In genomic region chr21:44910229-44911065, GRCh38 we compare ENCODE assay signal across 12 cellular contexts. TPM values are rescaled to one million over a fixed set of nuclear protein-coding genes. Genes with fewer than 3 reads are reported as not detected.
DNase-seq lines count a peak whose midpoint lies in the region; ATAC-seq, FAIRE-seq and TF ChIP-seq lines count a peak whose summit lies in the region.
"Had no signal": no experiment of that assay in that cellular context is flagged by ENCODE, and none has a peak within 500 bp of the region (broad histone marks: within the 10 kb centered on the region; RNA-seq: fewer than 3 reads in every experiment).

No MANE protein-coding gene starts in this region.

- H3K27ac Mint-ChIP-seq in activated naive CD4-positive, alpha-beta T cell treated with anti-CD3 and anti-CD28 coated beads, Interleukin-2, amount 10 ng/mL, durations not matched to agents 7 days and 5 days: peak overlapping the region; percentile 75
- H3K27ac Mint-ChIP-seq in effector memory CD8-positive, alpha-beta T cell: peak overlapping the region; percentile 71 to 93
- peak overlapping the region in 1 of 2 donors; percentile 86 for H3K27ac Mint-ChIP-seq in stimulated activated naive CD8-positive, alpha-beta T cell treated with anti-CD3 and anti-CD28 coated beads, Interleukin-15, amount 100 ng/mL, for 72 hours

- no peak overlapping the region for H3K4me3 ChIP-seq in small intestine (ENCODE audit: low read depth in 1 of 2, low read length in 2 of 2)
- H3K4me3 ChIP-seq: body of pancreas had no signal

- in situ Hi-C loops in GM13976 (cut with MboI; ENCODE audit: low sequenced_read_pairs, unreplicated experiment): no loop called here

- H3K27ac ChIP-seq in small intestine (ENCODE audit: low read depth in 1 of 2, low read length in 1 of 2): no peak overlapping the region

- no peaks in the 10 kb centered on the region for H3K9me3 Mint-ChIP-seq in activated naive CD4-positive, alpha-beta T cell treated with anti-CD3 and anti-CD28 coated beads, Interleukin-2, amount 10 ng/mL, durations not matched to agents 7 days and 5 days
- H3K9me3 Mint-ChIP-seq in effector memory CD8-positive, alpha-beta T cell: no peaks in the 10 kb centered on the region
- no peaks in the 10 kb centered on the region for H3K9me3 Mint-ChIP-seq in stimulated activated naive CD8-positive, alpha-beta T cell treated with anti-CD3 and anti-CD28 coated beads, Interleukin-15, amount 100 ng/mL, for 72 hours

- no peak for DNase-seq in activated naive CD4-positive, alpha-beta T cell treated with anti-CD3 and anti-CD28 coated beads, Interleukin-2, amount 10 ng/mL, durations not matched to agents 7 days and 5 days
- no peak for DNase-seq in activated naive CD4-positive, alpha-beta T cell (lab: John Stamatoyannopoulos, UW)
- DNase-seq in RPMI8226: peak; percentile 96
- DNase-seq in effector memory CD8-positive, alpha-beta T cell: no peak
- no peak for DNase-seq in stimulated activated naive CD8-positive, alpha-beta T cell treated with anti-CD3 and anti-CD28 coated beads, Interleukin-15, amount 100 ng/mL, for 72 hours
- DNase-seq in SKM-1 (lab: John Stamatoyannopoulos, UW; ENCODE audit: unreplicated experiment): no peak
- no peak for DNase-seq in small intestine
- no peak for DNase-seq in GM13976 (ENCODE audit: low spot score)
- DNase-seq: kidney glomerular epithelial cell; stimulated activated CD8-positive, alpha-beta memory T cell treated with anti-CD3 and anti-CD28 coated beads, Interleukin-4, amount 100 ng/mL, for 48 hours had no signal

- peak overlapping the region; percentile 74 for H3K4me3 Mint-ChIP-seq in activated naive CD4-positive, alpha-beta T cell treated with anti-CD3 and anti-CD28 coated beads, Interleukin-2, amount 10 ng/mL, durations not matched to agents 7 days and 5 days
- H3K4me3 Mint-ChIP-seq in effector memory CD8-positive, alpha-beta T cell: peak overlapping the region; percentile 77 to 86
- peak overlapping the region; percentile 82 to 90 for H3K4me3 Mint-ChIP-seq in stimulated activated naive CD8-positive, alpha-beta T cell treated with anti-CD3 and anti-CD28 coated beads, Interleukin-15, amount 100 ng/mL, for 72 hours

- 43 to 73% (median 56%) methylated on average over 25 to 27 of the region's 27 CpGs for WGBS in small intestine, 3 donors

- peaks cover 61% of the 10 kb centered on the region for H3K4me1 Mint-ChIP-seq in activated naive CD4-positive, alpha-beta T cell treated with anti-CD3 and anti-CD28 coated beads, Interleukin-2, amount 10 ng/mL, durations not matched to agents 7 days and 5 days
- peaks cover 48 to 56% of the 10 kb centered on the region in 2 donors for H3K4me1 Mint-ChIP-seq in effector memory CD8-positive, alpha-beta T cell (ENCODE audit: low read depth in 2 of 2)
- peaks cover 93% of the 10 kb centered on the region for H3K4me1 Mint-ChIP-seq in stimulated activated naive CD8-positive, alpha-beta T cell treated with anti-CD3 and anti-CD28 coated beads, Interleukin-15, amount 100 ng/mL, for 72 hours

- no peak for TF ChIP-seq CTCF in GM13976 (IDR thresholded peaks at IDR 0.05; ENCODE audit: borderline replicate concordance, control extremely low read depth, extremely low read depth, insufficient read depth, missing control alignments)

- H3K27me3 ChIP-seq in small intestine (ENCODE audit: control insufficient read depth in 2 of 2, insufficient read depth in 2 of 2, low read length in 2 of 2): no peaks in the 10 kb centered on the region
- H3K27me3 ChIP-seq: body of pancreas had no signal

- H3K36me3 Mint-ChIP-seq in activated naive CD4-positive, alpha-beta T cell treated with anti-CD3 and anti-CD28 coated beads, Interleukin-2, amount 10 ng/mL, durations not matched to agents 7 days and 5 days: peaks cover 44% of the 10 kb centered on the region
- peaks cover 74% of the 10 kb centered on the region for H3K36me3 Mint-ChIP-seq in effector memory CD8-positive, alpha-beta T cell (ENCODE audit: insufficient read depth)

- no peaks in the 10 kb centered on the region for H3K9me3 ChIP-seq in small intestine (ENCODE audit: control insufficient read depth, low read depth)
- H3K9me3 ChIP-seq: body of pancreas had no signal

- CTCF ChIA-PET in activated naive CD4-positive, alpha-beta T cell treated with anti-CD3 and anti-CD28 coated beads, Interleukin-2, amount 10 ng/mL, durations not matched to agents 7 days and 5 days (lab: Charles Lee): interaction anchor here (0.7 to 3.2 kb wide), 7 partner anchors 9 to 110 kb away, joined by 3 to 16 read pairs (median 5); partner anchors contain the start of genes ITGB2 and UBE2G2

- FAIRE-seq in small intestine (lab: Jason Lieb, UNC): no peak

- peaks cover 4 to 5% of the 10 kb centered on the region in 2 donors for H3K4me1 ChIP-seq in small intestine (ENCODE audit: control insufficient read depth in 2 of 2, insufficient read depth in 1 of 2, low read depth in 1 of 2, low read length in 1 of 2)

- H3K27me3 Mint-ChIP-seq in activated naive CD4-positive, alpha-beta T cell treated with anti-CD3 and anti-CD28 coated beads, Interleukin-2, amount 10 ng/mL, durations not matched to agents 7 days and 5 days: no peaks in the 10 kb centered on the region
- no peaks in the 10 kb centered on the region for H3K27me3 Mint-ChIP-seq in effector memory CD8-positive, alpha-beta T cell
- no peaks in the 10 kb centered on the region for H3K27me3 Mint-ChIP-seq in stimulated activated naive CD8-positive, alpha-beta T cell treated with anti-CD3 and anti-CD28 coated beads, Interleukin-15, amount 100 ng/mL, for 72 hours

- no peak for ATAC-seq in effector memory CD8-positive, alpha-beta T cell (replicated peaks)
- no peak for ATAC-seq in stimulated activated naive CD8-positive, alpha-beta T cell treated with anti-CD3 and anti-CD28 coated beads, Interleukin-15, amount 100 ng/mL, for 72 hours

- H3K36me3 ChIP-seq in small intestine (ENCODE audit: control insufficient read depth in 2 of 2, insufficient read depth in 2 of 2, low read length in 2 of 2): no peaks in the 10 kb centered on the region

RNA-seq across cellular contexts. Expression of gene ITGB2, which starts 10.3 kb away (rescaled TPM):
- polyA plus RNA-seq in small intestine: 10 to 100 TPM in 2 of 3 donors, 1 to 10 TPM in 1; 4.5 to 16.4 (median 15.4) TPM
- polyA plus RNA-seq: BJ had no signal

RNA-seq across cellular contexts. Expression of gene SLX9, which starts 29.4 kb away (rescaled TPM):
- 10 to 100 TPM; 10.7 to 31.5 (median 30.0) TPM for polyA plus RNA-seq in small intestine

RNA-seq across cellular contexts. Expression of gene PTTG1IP, which starts 37.0 kb away (rescaled TPM):
- polyA plus RNA-seq in small intestine: 100 to 1,000 TPM; 116 to 128 (median 128) TPM
